1 cellular context compared by ENCODE assay signal in the genomic region with DNA sequence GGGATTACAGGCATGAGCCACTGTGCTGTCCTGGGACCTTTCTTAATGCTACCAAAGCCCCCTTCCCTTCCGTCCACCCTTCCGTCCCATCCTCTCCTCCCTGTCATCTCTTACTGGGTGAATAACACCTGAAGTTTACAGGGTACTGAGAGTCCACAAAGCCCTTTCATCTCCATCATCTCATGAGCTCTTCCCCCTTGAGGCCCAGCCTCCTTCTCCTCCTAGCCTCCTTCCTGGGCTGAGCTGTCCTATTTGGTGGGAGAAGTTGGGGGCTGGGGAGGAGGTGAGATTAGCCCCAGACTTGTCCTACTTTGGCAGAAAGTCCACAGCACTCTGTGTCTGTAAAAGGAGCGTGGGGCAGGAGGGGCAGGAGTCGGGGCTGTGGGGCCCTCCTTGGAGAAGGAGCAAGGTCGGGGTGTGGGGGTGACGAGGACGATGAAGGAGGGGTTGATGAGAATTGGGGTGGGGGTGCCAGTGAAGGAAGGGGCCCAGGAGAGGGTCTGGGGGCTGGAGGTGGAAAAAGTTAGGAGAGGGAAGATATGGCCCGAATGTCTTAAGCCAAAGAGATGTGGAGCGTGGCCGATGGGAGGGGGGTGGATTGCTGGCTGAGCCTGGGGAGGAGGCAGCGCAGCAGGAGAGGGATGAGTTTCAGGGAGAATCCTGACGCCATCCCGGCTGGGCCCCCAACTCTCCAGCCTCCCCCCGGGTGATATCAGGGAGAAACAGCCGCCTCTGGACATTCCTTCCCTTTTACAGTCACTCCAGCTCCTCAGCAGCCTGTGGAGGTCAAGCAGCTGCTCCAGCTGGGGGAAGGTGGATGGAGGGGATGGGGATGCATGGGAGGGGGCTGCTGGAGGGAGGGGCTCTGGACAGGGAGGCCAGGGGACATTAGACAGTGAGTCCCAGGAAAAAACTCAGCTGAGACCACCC.
TF ChIP-seq lines count a peak whose summit lies in the region.

No MANE protein-coding gene starts in this region.

TF ChIP-seq in IMR-90, 13 proteins besides CTCF, POLR2A, EP300 and RAD21:
- TF ChIP-seq, protein P1, sequence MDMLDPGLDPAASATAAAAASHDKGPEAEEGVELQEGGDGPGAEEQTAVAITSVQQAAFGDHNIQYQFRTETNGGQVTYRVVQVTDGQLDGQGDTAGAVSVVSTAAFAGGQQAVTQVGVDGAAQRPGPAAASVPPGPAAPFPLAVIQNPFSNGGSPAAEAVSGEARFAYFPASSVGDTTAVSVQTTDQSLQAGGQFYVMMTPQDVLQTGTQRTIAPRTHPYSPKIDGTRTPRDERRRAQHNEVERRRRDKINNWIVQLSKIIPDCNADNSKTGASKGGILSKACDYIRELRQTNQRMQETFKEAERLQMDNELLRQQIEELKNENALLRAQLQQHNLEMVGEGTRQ (IDR thresholded peaks at IDR 0.05; ENCODE audit: low read depth, low read length), result no peak
- peak; percentile 48; the same call in 1 of the 2 replicates for TF ChIP-seq MAZ (IDR thresholded peaks at IDR 0.05; ENCODE audit: borderline replicate concordance, low read depth, low read length)
